Comparison of ENCODE assay signal across 25 cellular contexts in genomic region chr10:53166325-53166724, GRCh38.
"Had no signal": no experiment of that assay in that cellular context is flagged by ENCODE, and none has a peak within 500 bp of the region (broad histone marks: within the 10 kb centered on the region; RNA-seq: fewer than 3 reads in every experiment).

No MANE protein-coding gene starts in this region.

- H3K9me3 ChIP-seq: SK-N-SH had no signal

- H3K9me2 ChIP-seq: SK-N-SH had no signal

- H3K4me3 ChIP-seq: K562 had no signal

- H3K9ac ChIP-seq: KMS-11, SK-N-SH had no signal

- ATAC-seq: K562, Panc1, PC-3 had no signal

- DNase-seq: NCI-H1092; NCI-H1105 treated with DMSO at 0.1 percent for 48 hours; NCI-H1417 treated with DMSO at 0.1 percent for 48 hours; NCI-H146; NCI-H1694 treated with DMSO at 0.1 percent for 48 hours; NCI-H1930; NCI-H2081; NCI-H2107; NCI-H2171; NCI-H226; NCI-H446; NCI-H510A; NCI-H524 treated with DMSO at 0.1 percent for 48 hours; NCI-H69; NCI-H774; NK-92 treated with Interleukin-12 subunit alpha and Interleukin-12 subunit beta, amount 100 ng/mL, for 24 hours; PC-3; SHP77; SK-N-SH had no signal

- FAIRE-seq: HTR-8/SVneo, K562 had no signal

- H3K27ac ChIP-seq: HL-60, KMS-11, RWPE1 had no signal

- H3K4me2 ChIP-seq: KMS-11, SK-N-SH had no signal
